In the genomic region with DNA sequence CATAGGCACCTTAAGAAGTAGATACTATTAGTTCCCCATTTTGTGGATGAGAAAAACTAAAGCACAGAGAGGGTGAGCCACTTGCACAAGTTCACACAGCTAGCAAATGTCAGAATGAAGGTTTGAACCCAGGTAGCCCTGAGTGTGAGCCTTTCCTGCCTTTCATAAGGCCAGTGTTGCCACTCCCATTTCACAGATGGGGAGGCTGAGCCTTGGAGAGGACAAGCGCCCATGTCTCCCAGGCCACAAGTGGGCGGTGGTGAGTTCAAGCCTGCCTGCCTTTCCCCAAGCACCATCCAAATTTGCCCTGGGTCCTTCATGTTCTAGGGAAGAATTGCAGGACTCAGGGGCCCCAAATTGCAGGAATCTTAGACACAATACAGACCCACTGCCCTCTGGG, we compare ENCODE assay signal across 20 cellular contexts. TPM values are rescaled to one million over a fixed set of nuclear protein-coding genes. Genes with fewer than 3 reads are reported as not detected.
DNase-seq lines count a peak whose midpoint lies in the region; ATAC-seq and TF ChIP-seq lines count a peak whose summit lies in the region.
"Had no signal": no experiment of that assay in that cellular context is flagged by ENCODE, and none has a peak within 500 bp of the region (broad histone marks: within the 10 kb centered on the region; RNA-seq: fewer than 3 reads in every experiment).

No MANE protein-coding gene starts in this region.

- H3K4me1 Mint-ChIP-seq in activated naive CD4-positive, alpha-beta T cell treated with anti-CD3 and anti-CD28 coated beads for 36 hours (ENCODE audit: low read depth), result no peaks in the 10 kb centered on the region
- no peaks in the 10 kb centered on the region for H3K4me1 Mint-ChIP-seq in stimulated activated naive B cell treated with anti-CD40 and anti-IgM and Interleukin-4, amounts not matched to agents 10 μg/mL and 1 μg/mL and 100 μg/mL, for 72 hours
- H3K4me1 Mint-ChIP-seq: activated naive CD4-positive, alpha-beta T cell treated with anti-CD3 and anti-CD28 coated beads, Interleukin-2, amount 10 ng/mL, durations not matched to agents 7 days and 5 days; naive thymus-derived CD4-positive, alpha-beta T cell had no signal

- H3K9me3 Mint-ChIP-seq in activated naive CD4-positive, alpha-beta T cell treated with anti-CD3 and anti-CD28 coated beads for 36 hours, result no peaks in the 10 kb centered on the region
- H3K9me3 Mint-ChIP-seq in activated naive CD4-positive, alpha-beta T cell treated with anti-CD3 and anti-CD28 coated beads, Interleukin-2, amount 50 U/mL, for 72 hours, result peaks cover 0 to 4% of the 10 kb centered on the region in 2 donors
- H3K9me3 Mint-ChIP-seq in stimulated activated naive B cell treated with anti-CD40 and anti-IgM and Interleukin-4, amounts not matched to agents 10 μg/mL and 1 μg/mL and 100 μg/mL, for 72 hours, result peaks cover 5 to 6% of the 10 kb centered on the region in 2 donors
- H3K9me3 Mint-ChIP-seq: activated naive CD4-positive, alpha-beta T cell treated with anti-CD3 and anti-CD28 coated beads, Interleukin-2, amount 10 ng/mL, durations not matched to agents 7 days and 5 days; T-helper 1 cell treated with Interleukin-12 subunit alpha and Interleukin-12 subunit beta and Interleukin-4 antibody, amounts not matched to agents 30 μg/mL and 1 μg/mL, for 36 hours had no signal

- no peak overlapping the region for H2BK15ac ChIP-seq in IMR-90 (ENCODE audit: low read depth, low read length)

- no peak overlapping the region for H3K4ac ChIP-seq in IMR-90 (ENCODE audit: low read depth, low read length)

- no peak overlapping the region for H3K14ac ChIP-seq in IMR-90 (replicated peaks; ENCODE audit: low read depth, low read length)

- H4K8ac ChIP-seq in IMR-90 (ENCODE audit: low read depth in 2 of 2, low read length in 2 of 2), result no peak overlapping the region

- H3K4me1 ChIP-seq in IMR-90 (ENCODE audit: control insufficient read depth, insufficient read depth, low read length), result no peaks in the 10 kb centered on the region
- H3K4me1 ChIP-seq: breast epithelium, lower lobe of right lung, prostate gland had no signal

- H3K27me3 ChIP-seq in IMR-90 (ENCODE audit: control insufficient read depth, insufficient read depth, low read length), result peaks cover 53% of the 10 kb centered on the region
- H3K27me3 ChIP-seq in MG63, result peaks cover 10% of the 10 kb centered on the region; the same call in 1 of the 2 replicates
- H3K27me3 ChIP-seq: breast epithelium had no signal

- no peak overlapping the region for H3K18ac ChIP-seq in IMR-90 (ENCODE audit: low read depth, low read length)

- CTCF ChIA-PET in activated naive CD4-positive, alpha-beta T cell treated with anti-CD3 and anti-CD28 coated beads for 36 hours (lab: Charles Lee), result no interaction called here
- CTCF ChIA-PET in IMR-90 (lab: Yijun Ruan, JAX), result no interaction called here

- no peak overlapping the region for H3K23ac ChIP-seq in IMR-90 (ENCODE audit: low read depth, low read length)

- H3K4me3 ChIP-seq in IMR-90 (ENCODE audit: insufficient read depth, low read depth, low read length) (no peak overlapping the region), astrocyte of the spinal cord (ENCODE audit: low read depth, low read length) (no peak overlapping the region), retinal pigment epithelial cell (ENCODE audit: low read length) (no peak overlapping the region), MG63 (no peak overlapping the region)
- H3K4me3 ChIP-seq: breast epithelium, lower lobe of right lung, prostate gland had no signal

- no peak overlapping the region for H3K56ac ChIP-seq in IMR-90 (ENCODE audit: extremely low read depth, insufficient read depth, low read length)

- no peak overlapping the region for H3K27ac ChIP-seq in IMR-90 (ENCODE audit: insufficient read depth, low read length)
- H3K27ac ChIP-seq: breast epithelium, lower lobe of right lung, prostate gland had no signal

- H2BK5ac ChIP-seq in IMR-90 (ENCODE audit: low read depth, low read length, poor library complexity, severe bottlenecking), result no peak overlapping the region

- no peaks in the 10 kb centered on the region for H3K79me1 ChIP-seq in IMR-90 (ENCODE audit: low read depth in 1 of 2, low read length in 2 of 2)

- POLR2A ChIA-PET in IMR-90 (lab: Charles Lee; ENCODE audit: unreplicated experiment), result no interaction called here

- no peak overlapping the region for H3K4me3 Mint-ChIP-seq in activated naive CD4-positive, alpha-beta T cell treated with anti-CD3 and anti-CD28 coated beads for 36 hours
- H3K4me3 Mint-ChIP-seq in stimulated activated naive B cell treated with anti-CD40 and anti-IgM and Interleukin-4, amounts not matched to agents 10 μg/mL and 1 μg/mL and 100 μg/mL, for 72 hours, result no peak overlapping the region
- H3K4me3 Mint-ChIP-seq: activated naive CD4-positive, alpha-beta T cell treated with anti-CD3 and anti-CD28 coated beads, Interleukin-2, amount 10 ng/mL, durations not matched to agents 7 days and 5 days; naive thymus-derived CD4-positive, alpha-beta T cell; T-helper 1 cell treated with Interleukin-12 subunit alpha and Interleukin-12 subunit beta and Interleukin-4 antibody, amounts not matched to agents 30 μg/mL and 1 μg/mL, for 36 hours had no signal

- no peak overlapping the region for H2AK9ac ChIP-seq in IMR-90 (replicated peaks; ENCODE audit: low read depth, low read length, poor library complexity)

- no peak overlapping the region for H3K4me2 ChIP-seq in IMR-90 (ENCODE audit: low read depth, low read length)

- no CpG with 5 or more reads among the region's 2 CpGs for WGBS in IMR-90 (ENCODE audit: extremely low coverage in 2 of 2, insufficient read length in 1 of 2), 2 experiments

- intact Hi-C loops in activated naive CD4-positive, alpha-beta T cell treated with anti-CD3 and anti-CD28 coated beads for 36 hours (cut with micrococcal nuclease), result no loop called here
- intact Hi-C loops in IMR-90 (cut with micrococcal nuclease), result no loop called here

- BruUV-seq in IMR-90 (replicated peaks; lab: Mats Ljungman, UMichigan), result no TSS peak

- no peak overlapping the region for H2AK5ac ChIP-seq in IMR-90 (ENCODE audit: low read depth, low read length)

- 0 out of 2 replicates have a peak, but pooled peaks have one; percentile 2 for TF ChIP-seq RAD21 in IMR-90 (IDR thresholded peaks at IDR 0.05; ENCODE audit: low read length)

- peak; percentile 19 for DNase-seq in activated naive CD4-positive, alpha-beta T cell treated with anti-CD3 and anti-CD28 coated beads for 36 hours
- DNase-seq in activated naive CD4-positive, alpha-beta T cell treated with anti-CD3 and anti-CD28 coated beads, Interleukin-2, amount 50 U/mL, for 72 hours (ENCODE audit: low spot score in 2 of 2), result no peak
- no peak for DNase-seq in IMR-90
- no peak for DNase-seq in astrocyte of the spinal cord (ENCODE audit: low read depth, low spot score)
- DNase-seq in retinal pigment epithelial cell (ENCODE audit: low read depth), result no peak
- DNase-seq in stimulated activated naive B cell treated with anti-CD40 and anti-IgM and Interleukin-4, amounts not matched to agents 10 μg/mL and 1 μg/mL and 100 μg/mL, for 72 hours, result no peak
- DNase-seq in MG63, result no peak
- DNase-seq: activated CD4-positive, CD25-positive, alpha-beta regulatory T cell treated with anti-CD3 and anti-CD28 coated beads, Interleukin-2, amount 50 U/mL, for 72 hours; activated CD8-positive, alpha-beta memory T cell treated with anti-CD3 and anti-CD28 coated beads, Interleukin-2, amount 50 U/mL, for 48 hours; activated naive CD4-positive, alpha-beta T cell treated with anti-CD3 and anti-CD28 coated beads, Interleukin-2, amount 10 ng/mL, durations not matched to agents 7 days and 5 days; effector CD8-positive, alpha-beta T cell; lower lobe of right lung; naive thymus-derived CD4-positive, alpha-beta T cell; NCI-H1930; NCI-H526 had no signal

- H2BK120ac ChIP-seq in IMR-90 (ENCODE audit: low read depth, low read length), result no peak overlapping the region

- H3K27ac Mint-ChIP-seq in activated naive CD4-positive, alpha-beta T cell treated with anti-CD3 and anti-CD28 coated beads for 36 hours, result no peak overlapping the region
- H3K27ac Mint-ChIP-seq in activated naive CD4-positive, alpha-beta T cell treated with anti-CD3 and anti-CD28 coated beads, Interleukin-2, amount 50 U/mL, for 72 hours, result no peak overlapping the region
- H3K27ac Mint-ChIP-seq in stimulated activated naive B cell treated with anti-CD40 and anti-IgM and Interleukin-4, amounts not matched to agents 10 μg/mL and 1 μg/mL and 100 μg/mL, for 72 hours, result no peak overlapping the region
- H3K27ac Mint-ChIP-seq: activated naive CD4-positive, alpha-beta T cell treated with anti-CD3 and anti-CD28 coated beads, Interleukin-2, amount 10 ng/mL, durations not matched to agents 7 days and 5 days; naive thymus-derived CD4-positive, alpha-beta T cell; T-helper 1 cell treated with Interleukin-12 subunit alpha and Interleukin-12 subunit beta and Interleukin-4 antibody, amounts not matched to agents 30 μg/mL and 1 μg/mL, for 36 hours had no signal

- dilution Hi-C loops in IMR-90 (cut with HindIII; ENCODE audit: low sequenced_read_pairs, unreplicated experiment), result no loop called here

- H2AFZ ChIP-seq in IMR-90 (replicated peaks; ENCODE audit: low read length, poor library complexity), result no peak overlapping the region

- peaks cover 8% of the 10 kb centered on the region for H3K27me3 Mint-ChIP-seq in activated naive CD4-positive, alpha-beta T cell treated with anti-CD3 and anti-CD28 coated beads for 36 hours (ENCODE audit: low read depth)
- peaks cover 40 to 42% of the 10 kb centered on the region in 2 donors for H3K27me3 Mint-ChIP-seq in stimulated activated naive B cell treated with anti-CD40 and anti-IgM and Interleukin-4, amounts not matched to agents 10 μg/mL and 1 μg/mL and 100 μg/mL, for 72 hours

- H3K9me1 ChIP-seq in IMR-90 (ENCODE audit: insufficient read depth, low read length), result no peaks in the 10 kb centered on the region

- H4K5ac ChIP-seq in IMR-90 (ENCODE audit: low read depth, low read length), result no peak overlapping the region

- H4K20me1 ChIP-seq in IMR-90 (ENCODE audit: insufficient read depth, low read length), result no peaks in the 10 kb centered on the region

- H3K36me3 Mint-ChIP-seq in activated naive CD4-positive, alpha-beta T cell treated with anti-CD3 and anti-CD28 coated beads for 36 hours (ENCODE audit: low read depth), result no peaks in the 10 kb centered on the region
- no peaks in the 10 kb centered on the region for H3K36me3 Mint-ChIP-seq in activated naive CD4-positive, alpha-beta T cell treated with anti-CD3 and anti-CD28 coated beads, Interleukin-2, amount 50 U/mL, for 72 hours
- H3K36me3 Mint-ChIP-seq in stimulated activated naive B cell treated with anti-CD40 and anti-IgM and Interleukin-4, amounts not matched to agents 10 μg/mL and 1 μg/mL and 100 μg/mL, for 72 hours, result no peaks in the 10 kb centered on the region
- H3K36me3 Mint-ChIP-seq: activated naive CD4-positive, alpha-beta T cell treated with anti-CD3 and anti-CD28 coated beads, Interleukin-2, amount 10 ng/mL, durations not matched to agents 7 days and 5 days; naive thymus-derived CD4-positive, alpha-beta T cell had no signal

- in situ Hi-C loops in IMR-90 (cut with MboI; ENCODE audit: low sequenced_read_pairs), result no loop called here
- in situ Hi-C loops in astrocyte of the spinal cord (cut with HindIII; ENCODE audit: low sequenced_read_pairs), result no loop called here

- H2BK20ac ChIP-seq in IMR-90 (ENCODE audit: low read depth, low read length), result no peak overlapping the region

- TF ChIP-seq POLR2A in IMR-90 (IDR thresholded peaks at IDR 0.05; ENCODE audit: low read depth, low read length), result no peak

- no peak overlapping the region for H3K9ac ChIP-seq in IMR-90 (ENCODE audit: low read depth, low read length)

- H3K9me3 ChIP-seq in IMR-90 (ENCODE audit: control insufficient read depth, insufficient read depth, low read length), result no peaks in the 10 kb centered on the region
- H3K9me3 ChIP-seq in MG63, result no peaks in the 10 kb centered on the region
- H3K9me3 ChIP-seq: breast epithelium, lower lobe of right lung, prostate gland had no signal

- ATAC-seq in activated naive CD4-positive, alpha-beta T cell treated with anti-CD3 and anti-CD28 coated beads, Interleukin-2, amount 50 U/mL, for 72 hours, result no peak
- ATAC-seq in IMR-90 (ENCODE audit: low read depth) (no peak), HG03469 (IDR thresholded peaks at IDR 0.05; ENCODE audit: unreplicated experiment) (no peak)
- no peak for ATAC-seq in stimulated activated naive B cell treated with anti-CD40 and anti-IgM and Interleukin-4, amounts not matched to agents 10 μg/mL and 1 μg/mL and 100 μg/mL, for 72 hours (replicated peaks)
- ATAC-seq: naive thymus-derived CD4-positive, alpha-beta T cell had no signal

- no peak overlapping the region for H4K91ac ChIP-seq in IMR-90 (ENCODE audit: insufficient read depth, low read depth, low read length)

- TF ChIP-seq CTCF in IMR-90 (conservative IDR thresholded peaks at IDR 0.05; ENCODE audit: low read depth, low read length) (no peak; the same call in 1 of the 2 replicates), astrocyte of the spinal cord (IDR thresholded peaks at IDR 0.05; ENCODE audit: low read depth, low read length) (peak; percentile 10), retinal pigment epithelial cell (conservative IDR thresholded peaks at IDR 0.05; ENCODE audit: low read depth, low read length) (peak; percentile 4)

- H3K36me3 ChIP-seq in IMR-90 (ENCODE audit: control insufficient read depth, insufficient read depth, low read length), result no peaks in the 10 kb centered on the region
- H3K36me3 ChIP-seq in MG63, result no peaks in the 10 kb centered on the region
- H3K36me3 ChIP-seq: breast epithelium, lower lobe of right lung, prostate gland had no signal

RNA-seq across cellular contexts. Expression of gene LHX2, which starts 50.6 kb away (rescaled TPM):
- not detected for total RNA-seq in activated naive CD4-positive, alpha-beta T cell treated with anti-CD3 and anti-CD28 coated beads for 36 hours
- not detected for total RNA-seq in activated naive CD4-positive, alpha-beta T cell treated with anti-CD3 and anti-CD28 coated beads, Interleukin-2, amount 50 U/mL, for 72 hours
- total RNA-seq in IMR-90 (2012; rRNA removed), result not detected in 2 replicates
- polyA plus RNA-seq in IMR-90 (2012; rRNA removed), result not detected in 2 replicates
- not detected in 2 replicates for polyA plus RNA-seq in IMR-90 (2012; cell fraction: cytosol; rRNA removed)
- not detected in 2 replicates for polyA plus RNA-seq in IMR-90 (2012; cell fraction: nucleus; rRNA removed; ENCODE audit: low replicate concordance)
- total RNA-seq in MG63 (2014; rRNA removed; shearing (Covaris generic); ENCODE audit: low replicate concordance), result 0.49 and 0.74 TPM in 2 replicates
- total RNA-seq: breast epithelium; fibroblast of villous mesenchyme; lower lobe of right lung; naive thymus-derived CD4-positive, alpha-beta T cell had no signal
- polyA plus RNA-seq: naive thymus-derived CD4-positive, alpha-beta T cell had no signal
